Comparison of ENCODE assay signal across 11 cellular contexts in the genomic region with DNA sequence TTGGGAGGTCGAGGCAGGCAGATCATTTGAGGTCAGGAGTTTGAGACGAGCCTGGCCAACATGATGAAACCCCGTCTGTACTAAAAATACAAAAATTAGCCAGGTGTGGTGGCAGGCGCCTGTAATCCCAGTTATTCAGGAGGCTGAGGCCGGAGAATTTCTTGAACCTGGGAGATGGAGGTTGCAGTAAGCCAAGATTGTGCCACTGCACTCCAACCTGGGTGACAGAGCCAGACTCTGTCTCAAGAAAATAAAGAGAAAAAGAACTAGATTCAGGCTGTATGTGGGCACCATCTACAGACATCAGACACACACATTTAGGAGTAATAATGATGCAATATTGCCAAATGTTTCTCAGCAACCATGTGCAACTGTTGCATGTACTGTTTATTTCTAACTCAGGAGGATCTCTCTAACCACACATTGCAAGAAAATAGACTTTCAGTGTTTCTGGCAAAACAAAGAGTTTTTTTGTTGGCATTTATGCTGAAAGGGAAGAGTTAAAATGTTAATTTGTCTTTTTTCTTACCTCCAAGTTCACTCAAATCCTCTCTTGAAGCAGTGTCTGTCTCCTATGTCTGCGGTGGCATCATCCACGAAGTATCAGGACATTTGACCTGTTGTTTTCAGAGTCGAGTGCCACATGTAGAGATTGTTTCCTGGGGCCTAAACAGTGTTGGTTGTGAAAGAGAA. TPM values are rescaled to one million over a fixed set of nuclear protein-coding genes. Genes with fewer than 3 reads are reported as not detected.
DNase-seq lines count a peak whose midpoint lies in the region; ATAC-seq and TF ChIP-seq lines count a peak whose summit lies in the region.
"Had no signal": no experiment of that assay in that cellular context is flagged by ENCODE, and none has a peak within 500 bp of the region (broad histone marks: within the 10 kb centered on the region; RNA-seq: fewer than 3 reads in every experiment).

No MANE protein-coding gene starts in this region.

- H3K4me3 ChIP-seq in AG04450 (ENCODE audit: low read depth, low read length), result no peak overlapping the region

- POLR2A ChIA-PET in AG04450 (lab: Yijun Ruan, JAX), result no interaction called here

- ATAC-seq in GM18520 (IDR thresholded peaks at IDR 0.05; ENCODE audit: unreplicated experiment) (no peak), HG03039 (IDR thresholded peaks at IDR 0.05; ENCODE audit: unreplicated experiment) (no peak)

- peak overlapping the region; percentile 86 for H3K27ac ChIP-seq in AG04450 (ENCODE audit: low read depth, low read length)

- no peak for TF ChIP-seq CTCF in AG04450 (IDR thresholded peaks at IDR 0.05; ENCODE audit: low read depth, low read length)

- intact Hi-C loops in posterior cingulate gyrus (cut with DNase I), result no loop called here

- CTCF ChIA-PET in AG04450 (lab: Charles Lee), result interaction anchor here (1.0 to 1.4 kb wide), 2 partner anchors 27 to 210 kb away, joined by 4 to 5 read pairs; no protein-coding TSS in a partner anchor

- DNase-seq in AG04450 (ENCODE audit: low read depth, low spot score) (peak; percentile 70), GM04504 (ENCODE audit: low read depth) (peak; percentile 51), SIG-M5 treated with dmso at 0.1 percent for 504 hours (lab: John Stamatoyannopoulos, UW; ENCODE audit: unreplicated experiment) (peak; percentile 79), hepatic stellate cell (ENCODE audit: low spot score) (peak; percentile 32), SK-N-DZ (ENCODE audit: low spot score) (no peak), posterior cingulate gyrus (no peak)
- DNase-seq: DMS79, NCI-H524 had no signal

- H3K9me3 ChIP-seq in AG04450 (ENCODE audit: control insufficient read depth, insufficient read depth, low read length), result peaks cover 7% of the 10 kb centered on the region

- no peaks in the 10 kb centered on the region for H3K27me3 ChIP-seq in AG04450 (ENCODE audit: control insufficient read depth, insufficient read depth, low read length)

RNA-seq across cellular contexts. Expression of gene ORM1, which starts 5.1 kb away (rescaled TPM):
- polyA plus RNA-seq in AG04450 (2011; rRNA removed), result 0.17 TPM in 1 of 2 replicates, not detected in the other
- polyA minus RNA-seq in AG04450 (2011; rRNA and poly(A)+ RNA removed), result not detected in 2 replicates
- not detected in 2 replicates for polyA plus RNA-seq in SK-N-DZ (2014; cell fraction: cytosol; rRNA removed)
- not detected in 2 replicates for polyA plus RNA-seq in SK-N-DZ (2014; cell fraction: nucleus; rRNA removed)
- polyA plus RNA-seq: endothelial cell of umbilical vein had no signal

RNA-seq across cellular contexts. Expression of gene ORM2, which starts 11.9 kb away (rescaled TPM):
- not detected in 2 replicates for polyA plus RNA-seq in AG04450 (2011; rRNA removed)
- not detected in 2 replicates for polyA minus RNA-seq in AG04450 (2011; rRNA and poly(A)+ RNA removed)
- polyA plus RNA-seq in SK-N-DZ (2014; cell fraction: cytosol; rRNA removed), result not detected in 2 replicates
- polyA plus RNA-seq in SK-N-DZ (2014; cell fraction: nucleus; rRNA removed), result not detected in 2 replicates
- polyA plus RNA-seq: endothelial cell of umbilical vein had no signal

Comparison
In these comparisons a context has a peak if more than half of its experiments do, and no peak if none do; other contexts are left out.
1. DNase-seq: peak in AG04450 (single experiment), GM04504 (single experiment), SIG-M5 treated with dmso at 0.1 percent for 504 hours (single experiment) and hepatic stellate cell (single experiment); none in SK-N-DZ (single experiment) and posterior cingulate gyrus (0 of 10).